ENCODE assay signal across 8 cellular contexts in genomic region chr5:83430130-83431010, GRCh38. TPM values are rescaled to one million over a fixed set of nuclear protein-coding genes. Genes with fewer than 3 reads are reported as not detected.
A peak's percentile ranks its signal among the peaks of the same experiment; 100 is the strongest.
DNase-seq lines count a peak whose midpoint lies in the region; ATAC-seq and TF ChIP-seq lines count a peak whose summit lies in the region.

No MANE protein-coding gene starts in this region.

- no peak overlapping the region for H3K18ac ChIP-seq in mesendoderm (ENCODE audit: low read length)

- H4K8ac ChIP-seq in mesendoderm (ENCODE audit: low read depth, low read length) = no peak overlapping the region

- H3K56ac ChIP-seq in mesendoderm (ENCODE audit: low read length) = no peak overlapping the region

- H3K27ac Mint-ChIP-seq in activated CD4-positive, alpha-beta memory T cell treated with anti-CD3 and anti-CD28 coated beads for 36 hours = no peak overlapping the region
- no peak overlapping the region for H3K27ac Mint-ChIP-seq in endodermal cell

- H3K4me3 Mint-ChIP-seq in activated CD4-positive, alpha-beta memory T cell treated with anti-CD3 and anti-CD28 coated beads for 36 hours = no peak overlapping the region
- no peak overlapping the region for H3K4me3 Mint-ChIP-seq in endodermal cell

- H3K4me3 ChIP-seq in endodermal cell (ENCODE audit: low read length) = no peak overlapping the region
- H3K4me3 ChIP-seq in mesendoderm (ENCODE audit: low read length) = no peak overlapping the region

- H2AK5ac ChIP-seq in mesendoderm (ENCODE audit: low read length) = no peak overlapping the region

- H3K79me2 ChIP-seq in mesendoderm (ENCODE audit: control insufficient read depth, insufficient read depth, low read length) = no peaks in the 10 kb centered on the region

- H3K4me1 Mint-ChIP-seq in activated CD4-positive, alpha-beta memory T cell treated with anti-CD3 and anti-CD28 coated beads for 36 hours (ENCODE audit: low read depth) = no peaks in the 10 kb centered on the region
- H3K4me1 Mint-ChIP-seq in endodermal cell = peaks cover 10% of the 10 kb centered on the region

- WGBS in endodermal cell (ENCODE audit: insufficient coverage in 1 of 2, insufficient read length in 1 of 2), 2 experiments = 47 to 48% methylated on average over 7 to 13 of the region's 13 CpGs
- WGBS in mesendoderm (ENCODE audit: extremely low coverage, insufficient coverage, low lambda C conversion rate) = no CpG with 5 or more reads among the region's 13 CpGs

- CTCF ChIA-PET in activated CD4-positive, alpha-beta memory T cell treated with anti-CD3 and anti-CD28 coated beads for 36 hours (lab: Charles Lee) = interaction anchor here (0.7 to 3.8 kb wide), 14 partner anchors 10 to 1119 kb away, joined by 3 to 18 read pairs (median 4); no protein-coding TSS in a partner anchor

- H3K23ac ChIP-seq in mesendoderm (ENCODE audit: low read length) = no peak overlapping the region

- H3K27me3 ChIP-seq in endodermal cell (ENCODE audit: control insufficient read depth, insufficient read depth, low read length, poor library complexity, severe bottlenecking) = no peaks in the 10 kb centered on the region
- no peaks in the 10 kb centered on the region for H3K27me3 ChIP-seq in mesendoderm (ENCODE audit: insufficient read depth, low read length, poor library complexity)

- no peak overlapping the region for H3K4ac ChIP-seq in mesendoderm (ENCODE audit: low read depth, low read length)

- intact Hi-C loops in activated CD4-positive, alpha-beta memory T cell treated with anti-CD3 and anti-CD28 coated beads for 36 hours (cut with micrococcal nuclease) = loop anchor here (1.0 to 10.0 kb wide), 5 partner anchors 43 to 1079 kb away; partner anchors contain the start of genes TMEM167A and XRCC4

- peak; percentile 98 for TF ChIP-seq CTCF in endodermal cell (conservative IDR thresholded peaks at IDR 0.05)

- H4K5ac ChIP-seq in mesendoderm (ENCODE audit: low read length) = no peak overlapping the region

- POLR2A ChIA-PET in activated CD4-positive, alpha-beta memory T cell treated with anti-CD3 and anti-CD28 coated beads for 36 hours (lab: Charles Lee) = interaction anchor here (0.7 kb wide), 1 partner anchor 43 kb away, joined by 3 read pairs; no protein-coding TSS in a partner anchor

- H2BK120ac ChIP-seq in mesendoderm (ENCODE audit: low read depth, low read length) = no peak overlapping the region

- H2BK5ac ChIP-seq in mesendoderm (ENCODE audit: low read length) = no peak overlapping the region

- H3K9me3 ChIP-seq in endodermal cell (ENCODE audit: control insufficient read depth, low read length) = no peaks in the 10 kb centered on the region

- H3K27ac ChIP-seq in endodermal cell (ENCODE audit: low read depth, low read length) = no peak overlapping the region
- H3K27ac ChIP-seq in mesendoderm (ENCODE audit: low read depth, low read length) = no peak overlapping the region

- ATAC-seq in GM18508 (IDR thresholded peaks at IDR 0.05; ENCODE audit: insufficient read depth, unreplicated experiment) = peak; percentile 53
- ATAC-seq in HG03095 (IDR thresholded peaks at IDR 0.05; ENCODE audit: unreplicated experiment) = peak; percentile 67

- H3K9ac ChIP-seq in endodermal cell (ENCODE audit: extremely low read depth, low read length, poor library complexity, severe bottlenecking) (no peak overlapping the region), mesendoderm (ENCODE audit: low read length) (no peak overlapping the region)

- no peaks in the 10 kb centered on the region for H3K9me3 Mint-ChIP-seq in activated CD4-positive, alpha-beta memory T cell treated with anti-CD3 and anti-CD28 coated beads for 36 hours
- H3K9me3 Mint-ChIP-seq in endodermal cell = no peaks in the 10 kb centered on the region

- H3K79me1 ChIP-seq in mesendoderm (ENCODE audit: low read length) = no peaks in the 10 kb centered on the region

- no peak overlapping the region for H3K4me2 ChIP-seq in mesendoderm (ENCODE audit: low read length)

- H3K4me1 ChIP-seq in endodermal cell (ENCODE audit: control insufficient read depth, insufficient read depth, low read length) (no peaks in the 10 kb centered on the region), mesendoderm (ENCODE audit: control insufficient read depth, low read depth, low read length) (no peaks in the 10 kb centered on the region)

- H3K27me3 Mint-ChIP-seq in activated CD4-positive, alpha-beta memory T cell treated with anti-CD3 and anti-CD28 coated beads for 36 hours = no peaks in the 10 kb centered on the region
- H3K27me3 Mint-ChIP-seq in endodermal cell (ENCODE audit: insufficient read depth) = no peaks in the 10 kb centered on the region

- H3K36me3 Mint-ChIP-seq in activated CD4-positive, alpha-beta memory T cell treated with anti-CD3 and anti-CD28 coated beads for 36 hours = no peaks in the 10 kb centered on the region
- no peaks in the 10 kb centered on the region for H3K36me3 Mint-ChIP-seq in endodermal cell (ENCODE audit: low read depth)

- DNase-seq in AG08395 (ENCODE audit: low spot score) = peak; percentile 54
- peak; percentile 77 for DNase-seq in NCI-H69 (lab: John Stamatoyannopoulos, UW)
- peak; percentile 67 for DNase-seq in activated CD4-positive, alpha-beta memory T cell treated with anti-CD3 and anti-CD28 coated beads for 36 hours
- peak; percentile 89 for DNase-seq in endodermal cell
- DNase-seq in mesendoderm = peak; percentile 80
- peak in 5 of 6 experiments; percentile 1 to 51 (median 14) for DNase-seq in stimulated activated naive CD4-positive, alpha-beta T cell (lab: John Stamatoyannopoulos, UW)

- H2BK15ac ChIP-seq in mesendoderm (replicated peaks; ENCODE audit: low read depth) = no peak overlapping the region

- H3K36me3 ChIP-seq in endodermal cell (ENCODE audit: control insufficient read depth, insufficient read depth, low read length) = no peaks in the 10 kb centered on the region
- no peaks in the 10 kb centered on the region for H3K36me3 ChIP-seq in mesendoderm (ENCODE audit: control insufficient read depth, insufficient read depth, low read length)

RNA-seq across cellular contexts. Expression of gene VCAN, which starts 41.2 kb away (rescaled TPM):
- total RNA-seq in activated CD4-positive, alpha-beta memory T cell treated with anti-CD3 and anti-CD28 coated beads for 36 hours = under 1 TPM in 1 of 2 experiments, not detected in 1; 0.02 TPM
- 100 to 1,000 TPM; 363 to 397 TPM for total RNA-seq in endodermal cell
- polyA plus RNA-seq in endodermal cell (2013, experiment 1 of 2) = 188 TPM
- polyA plus RNA-seq in endodermal cell (2013, experiment 2 of 2) = 171 TPM
- 115 TPM for polyA plus RNA-seq in mesendoderm (2013, experiment 1 of 2)
- 116 TPM for polyA plus RNA-seq in mesendoderm (2013, experiment 2 of 2)

Comparison
In these comparisons a context has a peak if more than half of its experiments do, and no peak if none do; other contexts are left out.
1. DNase-seq: peak in every context shown above with its lines; median percentile 89 in endodermal cell; 80 in mesendoderm; 77 in NCI-H69; 67 in activated CD4-positive, alpha-beta memory T cell treated with anti-CD3 and anti-CD28 coated beads for 36 hours; 54 in AG08395; 14 in stimulated activated naive CD4-positive, alpha-beta T cell.
2. RNA of gene VCAN, which starts 41.2 kb away (total RNA-seq): 363 to 397 TPM in endodermal cell; 0.02 TPM in activated CD4-positive, alpha-beta memory T cell treated with anti-CD3 and anti-CD28 coated beads for 36 hours; every median in the first group is over 100 times any median in the second.